In genomic region chr2:99881901-99882591, GRCh38 we compare ENCODE assay signal across 12 cellular contexts.
DNase-seq lines count a peak whose midpoint lies in the region; ATAC-seq, FAIRE-seq and TF ChIP-seq lines count a peak whose summit lies in the region.
"Had no signal": no experiment of that assay in that cellular context is flagged by ENCODE, and none has a peak within 500 bp of the region (broad histone marks: within the 10 kb centered on the region; RNA-seq: fewer than 3 reads in every experiment).

No MANE protein-coding gene starts in this region.

- H3K9me3 Mint-ChIP-seq in activated naive CD4-positive, alpha-beta T cell treated with anti-CD3 and anti-CD28 coated beads for 36 hours: no peaks in the 10 kb centered on the region
- H3K9me3 Mint-ChIP-seq: dendritic cell treated with granulocyte-macrophage colony-stimulating factor and Interleukin-4, amounts not matched to agents 40 ng/mL and 50 ng/mL, for 4 days had no signal

- TF ChIP-seq CTCF in pancreas (IDR thresholded peaks at IDR 0.05): no peak

- no peak overlapping the region for H3K27ac Mint-ChIP-seq in activated naive CD4-positive, alpha-beta T cell treated with anti-CD3 and anti-CD28 coated beads for 36 hours
- H3K27ac Mint-ChIP-seq: dendritic cell treated with granulocyte-macrophage colony-stimulating factor and Interleukin-4, amounts not matched to agents 40 ng/mL and 50 ng/mL, for 4 days had no signal

- no peaks in the 10 kb centered on the region for H3K36me3 Mint-ChIP-seq in activated naive CD4-positive, alpha-beta T cell treated with anti-CD3 and anti-CD28 coated beads for 36 hours (ENCODE audit: low read depth)

- no peak overlapping the region for H3K4me3 Mint-ChIP-seq in activated naive CD4-positive, alpha-beta T cell treated with anti-CD3 and anti-CD28 coated beads for 36 hours
- H3K4me3 Mint-ChIP-seq: dendritic cell treated with granulocyte-macrophage colony-stimulating factor and Interleukin-4, amounts not matched to agents 40 ng/mL and 50 ng/mL, for 4 days had no signal

- CTCF ChIA-PET in activated naive CD4-positive, alpha-beta T cell treated with anti-CD3 and anti-CD28 coated beads for 36 hours (lab: Charles Lee): no interaction called here

- H3K4me1 Mint-ChIP-seq in activated naive CD4-positive, alpha-beta T cell treated with anti-CD3 and anti-CD28 coated beads for 36 hours (ENCODE audit: low read depth): no peaks in the 10 kb centered on the region

- H3K36me3 ChIP-seq in pancreas: no peaks in the 10 kb centered on the region
- H3K36me3 ChIP-seq: sigmoid colon had no signal

- peak; percentile 32 for DNase-seq in GM03348 (ENCODE audit: low spot score)
- peak; percentile 37 for DNase-seq in NCI-H345 treated with DMSO at 0.1 percent for 48 hours (lab: John Stamatoyannopoulos, UW; ENCODE audit: unreplicated experiment)
- DNase-seq in epithelial cell of prostate (ENCODE audit: low read depth, low spot score): peak; percentile 20
- DNase-seq in pancreas: peak in 2 of 6 donors; percentile 11 to 16
- no peak for DNase-seq in activated naive CD4-positive, alpha-beta T cell treated with anti-CD3 and anti-CD28 coated beads for 36 hours
- no peak for DNase-seq in KG1 (lab: John Stamatoyannopoulos, UW)
- DNase-seq in SIG-M5 (lab: John Stamatoyannopoulos, UW): no peak
- DNase-seq: sigmoid colon had no signal

- H3K4me3 ChIP-seq in pancreas: no peak overlapping the region
- H3K4me3 ChIP-seq: sigmoid colon had no signal

- no peaks in the 10 kb centered on the region for H3K27me3 Mint-ChIP-seq in activated naive CD4-positive, alpha-beta T cell treated with anti-CD3 and anti-CD28 coated beads for 36 hours (ENCODE audit: low read depth)

- H3K9me3 ChIP-seq in pancreas: no peaks in the 10 kb centered on the region
- H3K9me3 ChIP-seq: sigmoid colon had no signal

- H3K4me1 ChIP-seq in pancreas: peaks cover 0 to 4% (median 0%) of the 10 kb centered on the region in 3 donors

- no peak overlapping the region for H3K27ac ChIP-seq in epithelial cell of prostate
- no peak overlapping the region for H3K27ac ChIP-seq in pancreas
- H3K27ac ChIP-seq: HL-60, sigmoid colon had no signal

- 28 to 32% methylated on average over 5 of the region's 5 CpGs for WGBS in pancreas, 2 donors

- intact Hi-C loops in pancreas (cut with DNase I): no loop called here
- intact Hi-C loops in activated naive CD4-positive, alpha-beta T cell treated with anti-CD3 and anti-CD28 coated beads for 36 hours (cut with micrococcal nuclease): no loop called here

- no peaks in the 10 kb centered on the region for H3K27me3 ChIP-seq in pancreas
- H3K27me3 ChIP-seq: sigmoid colon had no signal

- no peak for FAIRE-seq in pancreas (lab: Jason Lieb, UNC)
- FAIRE-seq: TTC549 had no signal

- peak; percentile 60 to 87 (median 82) for ATAC-seq in pancreas
- no peak for ATAC-seq in HG02763 (IDR thresholded peaks at IDR 0.05; ENCODE audit: unreplicated experiment)

Comparison
In these comparisons a context has a peak if more than half of its experiments do, and no peak if none do; other contexts are left out.
1. DNase-seq: peak in GM03348 (single experiment), NCI-H345 treated with DMSO at 0.1 percent for 48 hours (single experiment) and epithelial cell of prostate (single experiment); none in activated naive CD4-positive, alpha-beta T cell treated with anti-CD3 and anti-CD28 coated beads for 36 hours (single experiment), KG1 (single experiment) and SIG-M5 (single experiment).